Comparison of ENCODE assay signal across 30 cellular contexts in genomic region chr1:43430831-43431230, GRCh38.
"Had no signal": no experiment of that assay in that cellular context is flagged by ENCODE, and none has a peak within 500 bp of the region (broad histone marks: within the 10 kb centered on the region; RNA-seq: fewer than 3 reads in every experiment).

No MANE protein-coding gene starts in this region.

- FAIRE-seq: endothelial cell of umbilical vein, small intestine, urothelium cell line had no signal

- H3K4me3 ChIP-seq: colonic mucosa, esophagus muscularis mucosa, mucosa of descending colon, right lobe of liver, thoracic aorta, tibial nerve, upper lobe of left lung had no signal

- H3K27ac ChIP-seq: colonic mucosa, esophagus muscularis mucosa, right lobe of liver, thoracic aorta, tibial nerve, upper lobe of left lung had no signal

- ATAC-seq: left lobe of liver; mucosa of descending colon; natural killer cell treated with Interleukin-12 subunit alpha and Interleukin-12 subunit beta and Interleukin-15 and Interleukin-18, amount 100 ng/mL, for 72 hours; right lobe of liver; stimulated activated memory B cell treated with anti-CD40 and anti-IgM and Interleukin-4, amounts not matched to agents 10 μg/mL and 1 μg/mL and 100 μg/mL, for 72 hours had no signal

- H3K4me3 Mint-ChIP-seq: central memory CD8-positive, alpha-beta T cell; dendritic cell treated with granulocyte-macrophage colony-stimulating factor and Interleukin-4, amounts not matched to agents 40 ng/mL and 50 ng/mL, for 4 days; endodermal cell; immature natural killer cell; mesothelial cell of epicardium; naive B cell; natural killer cell treated with Interleukin-12 subunit alpha and Interleukin-12 subunit beta and Interleukin-15 and Interleukin-18, amount 100 ng/mL, for 72 hours; neural crest cell; stimulated activated memory B cell treated with anti-CD40 and anti-IgM and Interleukin-4, amounts not matched to agents 10 μg/mL and 1 μg/mL and 100 μg/mL, for 72 hours; stimulated activated naive CD8-positive, alpha-beta T cell treated with anti-CD3 and anti-CD28 coated beads, Interleukin-15, Interleukin-2, amounts not matched to agents 100 ng/mL and 50 ng/mL, for 24 hours had no signal

- H3K9me3 Mint-ChIP-seq: central memory CD8-positive, alpha-beta T cell; dendritic cell treated with granulocyte-macrophage colony-stimulating factor and Interleukin-4, amounts not matched to agents 40 ng/mL and 50 ng/mL, for 4 days; endodermal cell; immature natural killer cell; mesothelial cell of epicardium; naive B cell; natural killer cell treated with Interleukin-12 subunit alpha and Interleukin-12 subunit beta and Interleukin-15 and Interleukin-18, amount 100 ng/mL, for 72 hours; neural crest cell; stimulated activated memory B cell treated with anti-CD40 and anti-IgM and Interleukin-4, amounts not matched to agents 10 μg/mL and 1 μg/mL and 100 μg/mL, for 72 hours; stimulated activated naive CD8-positive, alpha-beta T cell treated with anti-CD3 and anti-CD28 coated beads, Interleukin-15, Interleukin-2, amounts not matched to agents 100 ng/mL and 50 ng/mL, for 24 hours had no signal

- H3K4me1 ChIP-seq: colonic mucosa had no signal

- H3K9me3 ChIP-seq: colonic mucosa, esophagus muscularis mucosa, mucosa of descending colon, right lobe of liver, thoracic aorta, tibial nerve, upper lobe of left lung had no signal

- H3K27me3 Mint-ChIP-seq: central memory CD8-positive, alpha-beta T cell; dendritic cell treated with granulocyte-macrophage colony-stimulating factor and Interleukin-4, amounts not matched to agents 40 ng/mL and 50 ng/mL, for 4 days; naive B cell; natural killer cell treated with Interleukin-12 subunit alpha and Interleukin-12 subunit beta and Interleukin-15 and Interleukin-18, amount 100 ng/mL, for 72 hours; stimulated activated memory B cell treated with anti-CD40 and anti-IgM and Interleukin-4, amounts not matched to agents 10 μg/mL and 1 μg/mL and 100 μg/mL, for 72 hours; stimulated activated naive CD8-positive, alpha-beta T cell treated with anti-CD3 and anti-CD28 coated beads, Interleukin-15, Interleukin-2, amounts not matched to agents 100 ng/mL and 50 ng/mL, for 24 hours had no signal

- H3K27me3 ChIP-seq: colonic mucosa, esophagus muscularis mucosa, right lobe of liver, tibial nerve, upper lobe of left lung had no signal

- H3K4me1 Mint-ChIP-seq: central memory CD8-positive, alpha-beta T cell; endodermal cell; immature natural killer cell; mesothelial cell of epicardium; stimulated activated memory B cell treated with anti-CD40 and anti-IgM and Interleukin-4, amounts not matched to agents 10 μg/mL and 1 μg/mL and 100 μg/mL, for 72 hours had no signal

- H3K27ac Mint-ChIP-seq: dendritic cell treated with granulocyte-macrophage colony-stimulating factor and Interleukin-4, amounts not matched to agents 40 ng/mL and 50 ng/mL, for 4 days; endodermal cell; mesothelial cell of epicardium; natural killer cell treated with Interleukin-12 subunit alpha and Interleukin-12 subunit beta and Interleukin-15 and Interleukin-18, amount 100 ng/mL, for 72 hours; stimulated activated memory B cell treated with anti-CD40 and anti-IgM and Interleukin-4, amounts not matched to agents 10 μg/mL and 1 μg/mL and 100 μg/mL, for 72 hours; stimulated activated naive CD8-positive, alpha-beta T cell treated with anti-CD3 and anti-CD28 coated beads, Interleukin-15, Interleukin-2, amounts not matched to agents 100 ng/mL and 50 ng/mL, for 24 hours had no signal

- DNase-seq: colonic mucosa; effector CD8-positive, alpha-beta T cell; endodermal cell; foreskin melanocyte; hypothalamus; immature natural killer cell; islet precursor cell; mesenchymal stem cell; mucosa of descending colon; naive B cell; retina; small intestine; stimulated activated CD4-positive, alpha-beta T cell treated with anti-CD3 and anti-CD28 coated beads, Interleukin-12 subunit alpha, Interleukin-12 subunit beta, amount 100 ng/mL, for 4 hours; stimulated activated CD4-positive, alpha-beta T cell treated with anti-CD3 and anti-CD28 coated beads, Interleukin-1b, Interleukin-23, amount 100 ng/mL, for 48 hours; stimulated activated CD4-positive, alpha-beta T cell treated with anti-CD3 and anti-CD28 coated beads, Interleukin-4, amount 100 ng/mL, for 1 hour; upper lobe of left lung had no signal
